In genomic region chr9:19232830-19233194, GRCh38 we compare ENCODE assay signal across 8 cellular contexts. TPM values are rescaled to one million over a fixed set of nuclear protein-coding genes. Genes with fewer than 3 reads are reported as not detected.
A peak's percentile ranks its signal among the peaks of the same experiment; 100 is the strongest.
DNase-seq lines count a peak whose midpoint lies in the region; ATAC-seq, FAIRE-seq and TF ChIP-seq lines count a peak whose summit lies in the region.

No MANE protein-coding gene starts in this region.

- POLR2A ChIA-PET in K562 (lab: Yijun Ruan, JAX) = interaction anchor here (0.5 to 3.4 kb wide), 4 partner anchors 9 to 123 kb away, joined by 3 to 22 read pairs (median 4); no protein-coding TSS in a partner anchor

- FAIRE-seq in G401.6 (lab: Jason Lieb, UNC) (peak; percentile 52), K562 (lab: Jason Lieb, UNC) (no peak)

- no peak for TF ChIP-seq POLR2A in K562 (conservative IDR thresholded peaks at IDR 0.05)

- no peaks in the 10 kb centered on the region for H3K9me1 ChIP-seq in K562 (ENCODE audit: control insufficient read depth, insufficient read depth, low read length)

- peak overlapping the region; percentile 75 for H3K4me2 ChIP-seq in K562 (ENCODE audit: insufficient read depth, low read length)

- no peaks in the 10 kb centered on the region for H3K36me3 ChIP-seq in K562 (ENCODE audit: control insufficient read depth, insufficient read depth, low read length)

- H3K9me3 ChIP-seq in K562 (replicated peaks; ENCODE audit: control insufficient read depth, insufficient read depth, low read depth, low read length) = no peaks in the 10 kb centered on the region

- WGBS in K562 (ENCODE audit: insufficient coverage, low coverage, missing lambda C conversion rate) = no CpG with 5 or more reads among the region's 1 CpG

- no peak for TF ChIP-seq EP300 in K562 (IDR thresholded peaks at IDR 0.05; ENCODE audit: low read length)

- BruUV-seq in K562 (replicated peaks; lab: Mats Ljungman, UMichigan) = no TSS peak

- TF ChIP-seq CTCF in K562 (IDR thresholded peaks at IDR 0.05 in 2 of 3, conservative IDR thresholded peaks at IDR 0.05 in 1 of 3; ENCODE audit: insufficient read depth in 2 of 3, low read depth in 1 of 3, low read length in 3 of 3) = no peak

- DNase-seq in K562 (ENCODE audit: extremely low read depth in 1 of 4, low spot score in 3 of 4) (peak in 1 of 4 experiments; percentile 7), myocyte (ENCODE audit: low read depth) (peak; percentile 15), KBM-7 (no peak), RKO (ENCODE audit: low spot score) (no peak)
- DNase-seq in activated effector memory CD4-positive, alpha-beta T cell treated with anti-CD3 and anti-CD28 coated beads, Interleukin-2, amount 50 U/mL, for 16 hours = no peak
- no peak for DNase-seq in activated CD4-positive, alpha-beta T cell treated with anti-CD3 and anti-CD28 coated beads for 48 hours

- H4K20me1 ChIP-seq in K562 (replicated peaks; ENCODE audit: control insufficient read depth, insufficient read depth, low read length) = no peaks in the 10 kb centered on the region

- H3K4me1 ChIP-seq in K562 (replicated peaks in 1 of 2; ENCODE audit: control insufficient read depth in 2 of 2, insufficient read depth in 2 of 2, low read length in 2 of 2) = peaks cover 3 to 9% of the 10 kb centered on the region in 2 experiments; a peak in 3 of 5 replicates

- H2AFZ ChIP-seq in K562 (ENCODE audit: low read depth, low read length) = no peak overlapping the region

- H3K27me3 ChIP-seq in K562 (ENCODE audit: control insufficient read depth in 2 of 2, insufficient read depth in 2 of 2, low read length in 2 of 2) = no peaks in the 10 kb centered on the region

- in situ Hi-C loops in K562 (cut with MboI) (no loop called here), KBM-7 (cut with MboI; ENCODE audit: low pct_unique_long_range_greater_than_20kb, low sequenced_read_pairs) (no loop called here)

- peak overlapping the region; percentile 95; the same call in 2 of the 3 replicates for H3K27ac ChIP-seq in K562 (ENCODE audit: extremely low read depth, low read depth, low read length)

- CTCF ChIA-PET in K562 (lab: Yijun Ruan, JAX; ENCODE audit: low intra/inter-chr PET ratio) = no interaction called here

- H3K79me2 ChIP-seq in K562 (ENCODE audit: control insufficient read depth, insufficient read depth, low read length) = peaks cover 65% of the 10 kb centered on the region

- peak overlapping the region in 1 of 2 experiments; percentile 67; a peak in 2 of 4 replicates for H3K9ac ChIP-seq in K562 (ENCODE audit: insufficient read depth in 1 of 2, low read depth in 2 of 2, low read length in 2 of 2)

- ATAC-seq in HG03196 (IDR thresholded peaks at IDR 0.05; ENCODE audit: unreplicated experiment) = peak; percentile 23
- no peak for ATAC-seq in K562

- intact Hi-C loops in K562 (cut with micrococcal nuclease) = loop anchor here (5.0 kb wide), 2 partner anchors 71 to 144 kb away; no protein-coding TSS in a partner anchor

- TF ChIP-seq RAD21 in K562 (CRISPR knock-in tag; conservative IDR thresholded peaks at IDR 0.05 in 1 of 2, IDR thresholded peaks at IDR 0.05 in 1 of 2) = no peak

- peak overlapping the region; percentile 92 for H3K4me3 ChIP-seq in K562

TF ChIP-seq in K562, 482 proteins besides CTCF, POLR2A, EP300 and RAD21 (continues in another document):
- no peak for TF ChIP-seq EWSR1 (IDR thresholded peaks at IDR 0.05; ENCODE audit: borderline replicate concordance, low read depth, partially characterized antibody)
- TF ChIP-seq GTF2E2 (tag; IDR thresholded peaks at IDR 0.05) = no peak
- no peak for TF ChIP-seq ELK3 (CRISPR knock-in tag; IDR thresholded peaks at IDR 0.05)
- no peak for TF ChIP-seq CLOCK (CRISPR knock-in tag; IDR thresholded peaks at IDR 0.05; ENCODE audit: borderline replicate concordance)
- TF ChIP-seq MAFF (IDR thresholded peaks at IDR 0.05; ENCODE audit: low read length) = peak; percentile 45; the same call in 1 of the 2 replicates
- no peak for TF ChIP-seq CSDE1 (IDR thresholded peaks at IDR 0.05)
- TF ChIP-seq MEF2A (IDR thresholded peaks at IDR 0.05; ENCODE audit: control insufficient read depth, low read depth, low read length) = no peak
- TF ChIP-seq ADNP (tag; IDR thresholded peaks at IDR 0.05) = no peak
- TF ChIP-seq CEBPB (tag; IDR thresholded peaks at IDR 0.05) = no peak
- TF ChIP-seq PHF8 (IDR thresholded peaks at IDR 0.05; ENCODE audit: borderline replicate concordance, low read length) = no peak
- TF ChIP-seq SMAD3 (CRISPR knock-in tag; conservative IDR thresholded peaks at IDR 0.05) = no peak
- peak; percentile 71 for TF ChIP-seq NFE2 (IDR thresholded peaks at IDR 0.05; ENCODE audit: low read depth)
- TF ChIP-seq ZNF449 (CRISPR knock-in tag; IDR thresholded peaks at IDR 0.05) = no peak
- no peak for TF ChIP-seq ZC3H8 (IDR thresholded peaks at IDR 0.05)
- TF ChIP-seq MLX (CRISPR knock-in tag; conservative IDR thresholded peaks at IDR 0.05) = no peak

RNA-seq across cellular contexts. Expression of gene DENND4C, which starts 2.3 kb away (rescaled TPM):
- 58.3 and 148 TPM in 2 replicates for total RNA-seq in K562 (2011; cell fraction: chromatin; rRNA removed; ENCODE audit: low replicate concordance)
- total RNA-seq in K562 (2011; cell fraction: nucleolus; rRNA removed) = 21.2 and 29.9 TPM in 2 replicates
- 52.6 and 70.1 TPM in 2 replicates for total RNA-seq in K562 (2011; cell fraction: nucleoplasm; rRNA removed)
- 13.6 and 15.3 TPM in 2 replicates for total RNA-seq in K562 (2014; rRNA removed)
- 24.4 and 26.2 TPM in 2 replicates for total RNA-seq in K562 (2014; rRNA removed; fragmentation: Illumina TruSeq; extraction: Trizol)
- 26.2 and 31.8 TPM in 2 replicates for total RNA-seq in K562 (2015; rRNA removed; fragmentation: Illumina TruSeq; extraction: Trizol)
- 13.8 and 13.9 TPM in 2 replicates for total RNA-seq in K562 (2021)
- 19.3 and 26.0 TPM in 2 replicates for polyA plus RNA-seq in K562 (2011; rRNA removed)
- polyA plus RNA-seq in K562 (2011; cell fraction: cytosol; rRNA removed) = 4.9 and 9.3 TPM in 2 replicates
- polyA plus RNA-seq in K562 (2011; cell fraction: nucleus; rRNA removed) = 16.9 and 17.1 TPM in 2 replicates
- 8.7 and 11.1 TPM in 2 replicates for polyA plus RNA-seq in K562 (2012)
- polyA plus RNA-seq in K562 (2014; fragmentation: Illumina TruSeq; extraction: Trizol) = 12.2 and 14.5 TPM in 2 replicates
- polyA plus RNA-seq in K562 (2014; fragmentation: Nextera tagmentation; extraction: Ambion mirVana) = 1 to 10 TPM; 4.8 to 6.7 TPM
- 9.5 and 13.3 TPM in 2 replicates for polyA plus RNA-seq in K562 (2014; rRNA removed)
- polyA minus RNA-seq in K562 (2011; rRNA and poly(A)+ RNA removed) = 63.2 and 72.7 TPM in 2 replicates
- polyA minus RNA-seq in K562 (2011; cell fraction: cytosol; rRNA and poly(A)+ RNA removed) = 15.4 and 29.7 TPM in 2 replicates
- 39.0 and 62.6 TPM in 2 replicates for polyA minus RNA-seq in K562 (2011; cell fraction: nucleus; rRNA and poly(A)+ RNA removed)
- total RNA-seq in myocyte = 24.9 and 31.3 TPM in 2 replicates
- 6.4 TPM for polyA plus RNA-seq in myocyte (2012)
